In genomic region chr20:17568972-17569471, GRCh38 we compare ENCODE assay signal across 8 cellular contexts. TPM values are rescaled to one million over a fixed set of nuclear protein-coding genes. Genes with fewer than 3 reads are reported as not detected.
DNase-seq lines count a peak whose midpoint lies in the region; ATAC-seq, FAIRE-seq and TF ChIP-seq lines count a peak whose summit lies in the region.

No MANE protein-coding gene starts in this region.

- H3K9me3 ChIP-seq in HUES48 (ENCODE audit: control insufficient read depth, insufficient read depth, low read length) (no peaks in the 10 kb centered on the region), keratinocyte (ENCODE audit: control insufficient read depth, low read depth, low read length) (no peaks in the 10 kb centered on the region), skeletal muscle satellite cell (replicated peaks; ENCODE audit: low read length) (no peaks in the 10 kb centered on the region)

- no peak for FAIRE-seq in keratinocyte (lab: Jason Lieb, UNC)

- no peak for ATAC-seq in GM18520 (IDR thresholded peaks at IDR 0.05; ENCODE audit: unreplicated experiment)

- no peaks in the 10 kb centered on the region for H3K36me3 ChIP-seq in HUES48 (ENCODE audit: control insufficient read depth, insufficient read depth, low read length)
- peaks cover 0 to 3% of the 10 kb centered on the region in 2 experiments for H3K36me3 ChIP-seq in keratinocyte (ENCODE audit: control insufficient read depth in 2 of 2, extremely low read depth in 1 of 2, insufficient read depth in 2 of 2, low read length in 2 of 2)
- peaks cover 1% of the 10 kb centered on the region for H3K36me3 ChIP-seq in skeletal muscle satellite cell (ENCODE audit: insufficient read depth, low read length)

- dilution Hi-C loops in keratinocyte (cut with MboI; ENCODE audit: extremely low pct_ligation_motif_present, low sequenced_read_pairs), result no loop called here

- H3K4me3 ChIP-seq in HUES48 (ENCODE audit: low read depth, low read length) (peak overlapping the region; percentile 82), coronary artery (peak overlapping the region; percentile 100), keratinocyte (ENCODE audit: control insufficient read depth in 2 of 3, extremely low read depth in 1 of 3, insufficient read depth in 2 of 3, low read depth in 1 of 3, low read length in 3 of 3) (peak overlapping the region; percentile 34 to 100 (median 59)), skeletal muscle satellite cell (ENCODE audit: low read length) (peak overlapping the region; percentile 98)

- peaks cover 14% of the 10 kb centered on the region for H4K20me1 ChIP-seq in keratinocyte (ENCODE audit: control insufficient read depth, extremely low read depth, insufficient read depth, low read length)

- H3K27me3 ChIP-seq in HUES48 (ENCODE audit: control insufficient read depth, insufficient read depth, low read length) (no peaks in the 10 kb centered on the region), keratinocyte (ENCODE audit: control insufficient read depth, extremely low read depth, insufficient read depth, low read length) (no peaks in the 10 kb centered on the region), skeletal muscle satellite cell (ENCODE audit: control insufficient read depth, insufficient read depth, low read length) (no peaks in the 10 kb centered on the region)

- H2AFZ ChIP-seq in keratinocyte (ENCODE audit: control insufficient read depth, low read length), result no peak overlapping the region

- H3K27ac ChIP-seq in HUES48 (ENCODE audit: low read depth, low read length) (peak overlapping the region; percentile 96), coronary artery (peak overlapping the region; percentile 100), keratinocyte (ENCODE audit: control insufficient read depth, insufficient read depth, low read length) (peak overlapping the region; percentile 82)

- H3K9me1 ChIP-seq in keratinocyte (ENCODE audit: control insufficient read depth, extremely low read depth, insufficient read depth, low read length), result no peaks in the 10 kb centered on the region

- no peak for TF ChIP-seq CTCF in coronary artery (IDR thresholded peaks at IDR 0.05)
- no peak for TF ChIP-seq CTCF in keratinocyte (optimal IDR thresholded peaks at IDR 0.05 in 1 of 3, IDR thresholded peaks at IDR 0.05 in 1 of 3, conservative IDR thresholded peaks at IDR 0.05 in 1 of 3; ENCODE audit: extremely low read depth in 1 of 3, insufficient read depth in 2 of 3, low read length in 3 of 3)

- peaks cover 33% of the 10 kb centered on the region for H3K4me1 ChIP-seq in HUES48 (ENCODE audit: control insufficient read depth, insufficient read depth, low read length)
- H3K4me1 ChIP-seq in keratinocyte (ENCODE audit: control insufficient read depth, extremely low read depth, insufficient read depth, low read length), result peaks cover 34% of the 10 kb centered on the region
- peaks cover 27% of the 10 kb centered on the region for H3K4me1 ChIP-seq in skeletal muscle satellite cell (ENCODE audit: control insufficient read depth, insufficient read depth, low read length)

- H3K9ac ChIP-seq in HUES48 (ENCODE audit: low read depth, low read length) (peak overlapping the region; percentile 83), keratinocyte (ENCODE audit: control insufficient read depth, extremely low read depth, insufficient read depth, low read length) (peak overlapping the region; percentile 97), skeletal muscle satellite cell (ENCODE audit: low read depth, low read length) (peak overlapping the region; percentile 87)

- H3K4me2 ChIP-seq in keratinocyte (ENCODE audit: control insufficient read depth, extremely low read depth, insufficient read depth, low read depth, low read length), result peak overlapping the region; percentile 70
- peak overlapping the region; percentile 83 for H3K4me2 ChIP-seq in skeletal muscle satellite cell (ENCODE audit: low read length)

- DNase-seq in COLO829 (ENCODE audit: low spot score) (peak; percentile 93), T follicular helper cell (ENCODE audit: low read depth) (peak; percentile 3), coronary artery (ENCODE audit: low spot score) (peak; percentile 99), keratinocyte (ENCODE audit: low read depth, low spot score) (peak; percentile 83)
- no peak for DNase-seq in activated CD4-positive, CD25-positive, alpha-beta regulatory T cell (lab: John Stamatoyannopoulos, UW)

- peaks cover 45% of the 10 kb centered on the region for H3K79me2 ChIP-seq in keratinocyte (ENCODE audit: control insufficient read depth, insufficient read depth, low read length)

RNA-seq across cellular contexts. Expression of gene DSTN, which starts 0.9 kb away (rescaled TPM):
- polyA plus RNA-seq in keratinocyte, result 174 to 385 TPM (median 288 TPM) in 3 replicates
- polyA plus RNA-seq in keratinocyte (2011; ENCODE audit: low read depth), result 397 TPM
- polyA plus RNA-seq in keratinocyte (2011; cell fraction: cytosol; rRNA removed), result 437 and 557 TPM in 2 replicates
- 143 and 173 TPM in 2 replicates for polyA plus RNA-seq in keratinocyte (2011; cell fraction: nucleus; rRNA removed)
- polyA plus RNA-seq in keratinocyte (2012; ENCODE audit: low replicate concordance), result 470 and 547 TPM in 2 replicates
- 10.6 to 73.1 TPM (median 36.7 TPM) in 3 replicates for polyA minus RNA-seq in keratinocyte
- polyA minus RNA-seq in keratinocyte (2011; cell fraction: cytosol; rRNA and poly(A)+ RNA removed), result 69.1 TPM
- polyA minus RNA-seq in keratinocyte (2011; cell fraction: nucleus; rRNA and poly(A)+ RNA removed), result 14.5 and 41.5 TPM in 2 replicates
- 190 and 208 TPM in 2 replicates for total RNA-seq in skeletal muscle satellite cell (2012; rRNA removed)

RNA-seq across cellular contexts. Expression of gene BFSP1, which starts 37.8 kb away (rescaled TPM):
- 1.8 to 2.2 TPM (median 2.2 TPM) in 3 replicates for polyA plus RNA-seq in keratinocyte
- polyA plus RNA-seq in keratinocyte (2011; ENCODE audit: low read depth), result 2.8 TPM
- polyA plus RNA-seq in keratinocyte (2011; cell fraction: cytosol; rRNA removed), result 2.5 and 2.9 TPM in 2 replicates
- 1.9 and 2.0 TPM in 2 replicates for polyA plus RNA-seq in keratinocyte (2011; cell fraction: nucleus; rRNA removed)
- polyA plus RNA-seq in keratinocyte (2012; ENCODE audit: low replicate concordance), result 2.2 and 2.7 TPM in 2 replicates
- 1.1 to 1.8 TPM (median 1.4 TPM) in 3 replicates for polyA minus RNA-seq in keratinocyte
- polyA minus RNA-seq in keratinocyte (2011; cell fraction: cytosol; rRNA and poly(A)+ RNA removed), result 4.4 TPM
- 2.7 TPM in 1 of 2 replicates, not detected in the other for polyA minus RNA-seq in keratinocyte (2011; cell fraction: nucleus; rRNA and poly(A)+ RNA removed)
- total RNA-seq in skeletal muscle satellite cell (2012; rRNA removed), result 0.44 and 0.76 TPM in 2 replicates

Comparison
In these comparisons a context has a peak if more than half of its experiments do, and no peak if none do; other contexts are left out.
1. DNase-seq: peak in COLO829 (single experiment), T follicular helper cell (single experiment), coronary artery (single experiment) and keratinocyte (single experiment); none in activated CD4-positive, CD25-positive, alpha-beta regulatory T cell (0 of 4).
2. Peak in every context shown above with its lines, with median percentiles within 50 percentile points of each other: H3K27ac ChIP-seq, H3K4me3 ChIP-seq and H3K9ac ChIP-seq.